ENCODE assay signal across 8 cellular contexts in genomic region chr15:40253179-40253790, GRCh38. TPM values are rescaled to one million over a fixed set of nuclear protein-coding genes. Genes with fewer than 3 reads are reported as not detected.
DNase-seq lines count a peak whose midpoint lies in the region; ATAC-seq, FAIRE-seq and TF ChIP-seq lines count a peak whose summit lies in the region.

No MANE protein-coding gene starts in this region.

- H3K4me1 ChIP-seq in GM12878 (ENCODE audit: control insufficient read depth, insufficient read depth, low read length) (peaks cover 3% of the 10 kb centered on the region; the same call in 1 of the 2 replicates), lower lobe of right lung (peaks cover 22% of the 10 kb centered on the region), thyroid gland (peaks cover 11 to 26% of the 10 kb centered on the region in 2 donors)

- no peaks in the 10 kb centered on the region for H3K36me3 Mint-ChIP-seq in activated CD8-positive, alpha-beta memory T cell treated with anti-CD3 and anti-CD28 coated beads, Interleukin-2, amount 10 ng/mL, durations not matched to agents 7 days and 5 days

- ATAC-seq in activated CD8-positive, alpha-beta memory T cell treated with anti-CD3 and anti-CD28 coated beads, Interleukin-2, amount 10 ng/mL, durations not matched to agents 7 days and 5 days: peak; percentile 38
- peak; percentile 45 for ATAC-seq in GM12878
- ATAC-seq in lower lobe of right lung: peak in 1 of 2 donors; percentile 27

- CTCF ChIA-PET in activated CD8-positive, alpha-beta memory T cell treated with anti-CD3 and anti-CD28 coated beads, Interleukin-2, amount 10 ng/mL, durations not matched to agents 7 days and 5 days (lab: Charles Lee): interaction anchor here (14.0 kb wide), 1 partner anchor 23 kb away, joined by 158 read pairs; no protein-coding TSS in a partner anchor
- CTCF ChIA-PET in GM12878 (lab: Yijun Ruan, JAX): interaction anchor here (2.5 kb wide), 1 partner anchor 20 kb away, joined by 15 read pairs; no protein-coding TSS in a partner anchor

- no peaks in the 10 kb centered on the region for H3K9me3 Mint-ChIP-seq in activated CD8-positive, alpha-beta memory T cell treated with anti-CD3 and anti-CD28 coated beads, Interleukin-2, amount 10 ng/mL, durations not matched to agents 7 days and 5 days (ENCODE audit: low read depth)

- no peak for TF ChIP-seq EP300 in GM12878 (IDR thresholded peaks at IDR 0.05; ENCODE audit: borderline replicate concordance in 1 of 2, control insufficient read depth in 1 of 2, low read depth in 2 of 2, low read length in 2 of 2)

- DNase-seq in activated CD8-positive, alpha-beta memory T cell treated with anti-CD3 and anti-CD28 coated beads, Interleukin-2, amount 10 ng/mL, durations not matched to agents 7 days and 5 days: no peak
- no peak for DNase-seq in activated CD8-positive, alpha-beta memory T cell treated with anti-CD3 and anti-CD28 coated beads, Interleukin-2, amount 50 U/mL, for 48 hours
- no peak for DNase-seq in GM12878 (ENCODE audit: low read depth, low spot score)
- no peak for DNase-seq in lower lobe of right lung
- DNase-seq in thyroid gland: peak in 1 of 2 donors; percentile 30
- DNase-seq in hepatic stellate cell (ENCODE audit: low spot score): no peak
- no peak for DNase-seq in inferior parietal cortex (ENCODE audit: extremely low spot score)
- DNase-seq in mesenteric fat pad (ENCODE audit: low spot score): no peak

- peak overlapping the region; percentile 58; the same call in 1 of the 2 replicates for H3K4me3 ChIP-seq in GM12878
- peak overlapping the region; percentile 65 for H3K4me3 ChIP-seq in lower lobe of right lung
- peak overlapping the region; percentile 43 to 52 (median 46) for H3K4me3 ChIP-seq in thyroid gland (replicated peaks in 1 of 3)

- no peak for TF ChIP-seq POLR2A in GM12878 (IDR thresholded peaks at IDR 0.05; ENCODE audit: low read depth, low read length)
- TF ChIP-seq POLR2A in thyroid gland (IDR thresholded peaks at IDR 0.05): no peak

- H3K27ac ChIP-seq in GM12878 (ENCODE audit: control insufficient read depth, insufficient read depth) (no peak overlapping the region), lower lobe of right lung (peak overlapping the region; percentile 60), thyroid gland (peak overlapping the region in 2 of 3 donors; percentile 64)

- peak overlapping the region; percentile 47; the same call in 1 of the 2 replicates for H2AFZ ChIP-seq in GM12878 (ENCODE audit: control insufficient read depth, low read depth, low read length)

- H4K20me1 ChIP-seq in GM12878 (ENCODE audit: control insufficient read depth, insufficient read depth): no peaks in the 10 kb centered on the region

- H3K27ac Mint-ChIP-seq in activated CD8-positive, alpha-beta memory T cell treated with anti-CD3 and anti-CD28 coated beads, Interleukin-2, amount 10 ng/mL, durations not matched to agents 7 days and 5 days: no peak overlapping the region

- H3K4me1 Mint-ChIP-seq in activated CD8-positive, alpha-beta memory T cell treated with anti-CD3 and anti-CD28 coated beads, Interleukin-2, amount 10 ng/mL, durations not matched to agents 7 days and 5 days: peaks cover 13% of the 10 kb centered on the region

- in situ Hi-C loops in GM12878 (cut with MboI): no loop called here

- BruUV-seq in GM12878 (replicated peaks; lab: Mats Ljungman, UMichigan): no TSS peak

- TF ChIP-seq RAD21 in GM12878 (IDR thresholded peaks at IDR 0.05; ENCODE audit: insufficient read depth, low read depth, low read length): no peak

- SMC1A ChIA-PET in GM12878 (lab: Charles Lee; ENCODE audit: uncharacterized antibody, unreplicated experiment): no interaction called here

- H3K36me3 ChIP-seq in GM12878 (ENCODE audit: control insufficient read depth in 2 of 2, insufficient read depth in 2 of 2, low read length in 1 of 2) (no peaks in the 10 kb centered on the region), lower lobe of right lung (no peaks in the 10 kb centered on the region), thyroid gland (no peaks in the 10 kb centered on the region)

- no peak for FAIRE-seq in GM12878 (lab: Jason Lieb, UNC)

- RAD21 ChIA-PET in GM12878 (lab: Charles Lee; ENCODE audit: unreplicated experiment): no interaction called here

- H3K27me3 Mint-ChIP-seq in activated CD8-positive, alpha-beta memory T cell treated with anti-CD3 and anti-CD28 coated beads, Interleukin-2, amount 10 ng/mL, durations not matched to agents 7 days and 5 days: peaks cover 40% of the 10 kb centered on the region

- H3K27me3 ChIP-seq in GM12878 (replicated peaks in 1 of 2; ENCODE audit: control insufficient read depth in 2 of 2, insufficient read depth in 2 of 2, low read length in 1 of 2): peaks cover 0 to 9% of the 10 kb centered on the region in 2 experiments; a peak in 3 of 4 replicates
- peaks cover 17% of the 10 kb centered on the region for H3K27me3 ChIP-seq in lower lobe of right lung (ENCODE audit: low read depth)
- no peaks in the 10 kb centered on the region for H3K27me3 ChIP-seq in thyroid gland

- no peaks in the 10 kb centered on the region for H3K9me3 ChIP-seq in GM12878 (replicated peaks; ENCODE audit: control insufficient read depth, insufficient read depth, low read length)
- H3K9me3 ChIP-seq in lower lobe of right lung: no peaks in the 10 kb centered on the region
- no peaks in the 10 kb centered on the region for H3K9me3 ChIP-seq in thyroid gland

- intact Hi-C loops in GM12878 (cut with micrococcal nuclease; ENCODE audit: unreplicated experiment) (no loop called here), lower lobe of right lung (cut with DNase I) (no loop called here), thyroid gland (cut with DNase I) (no loop called here)

- peak overlapping the region; percentile 77 for H3K4me2 ChIP-seq in GM12878 (ENCODE audit: control insufficient read depth, insufficient read depth)

- POLR2A ChIA-PET in GM12878 (lab: Charles Lee): no interaction called here

- peak overlapping the region; percentile 66 for H3K4me3 Mint-ChIP-seq in activated CD8-positive, alpha-beta memory T cell treated with anti-CD3 and anti-CD28 coated beads, Interleukin-2, amount 10 ng/mL, durations not matched to agents 7 days and 5 days

- WGBS in GM12878 (ENCODE audit: insufficient coverage, insufficient replicate concordance, low lambda C conversion rate, missing lambda C conversion rate): 48% methylated on average over 26 of the region's 26 CpGs
- 25 to 46% methylated on average over 11 to 22 of the region's 26 CpGs for WGBS in thyroid gland, 2 donors

- H3K9ac ChIP-seq in GM12878 (ENCODE audit: control insufficient read depth, insufficient read depth, low read length): no peak overlapping the region

- TF ChIP-seq CTCF in GM12878 (IDR thresholded peaks at IDR 0.05 in 2 of 3, conservative IDR thresholded peaks at IDR 0.05 in 1 of 3; ENCODE audit: control insufficient read depth in 2 of 3, extremely low read depth in 1 of 3, insufficient read depth in 1 of 3, low read depth in 3 of 3, low read length in 3 of 3) (no peak), lower lobe of right lung (IDR thresholded peaks at IDR 0.05) (no peak), thyroid gland (IDR thresholded peaks at IDR 0.05) (no peak)

- no peaks in the 10 kb centered on the region for H3K79me2 ChIP-seq in GM12878 (ENCODE audit: control insufficient read depth, insufficient read depth, low read length)

RNA-seq across cellular contexts. Expression of gene PAK6, which starts 14.4 kb away (rescaled TPM):
- 1 to 10 TPM; 1.0 to 1.7 TPM for total RNA-seq in activated CD8-positive, alpha-beta memory T cell treated with anti-CD3 and anti-CD28 coated beads, Interleukin-2, amount 10 ng/mL, durations not matched to agents 7 days and 5 days
- 2.2 and 2.5 TPM in 2 replicates for total RNA-seq in GM12878 (2013; cell fraction: nucleolus; rRNA removed)
- total RNA-seq in GM12878 (2014; rRNA removed) (0.40 and 1.2 TPM in 2 replicates), GM12878 (2014; rRNA removed; fragmentation: Illumina TruSeq; extraction: Trizol) (0.14 and 0.36 TPM in 2 replicates), GM12878 (2021) (0.59 and 0.77 TPM in 2 replicates), lower lobe of right lung (5.6 TPM), thyroid gland (10 to 100 TPM; 33.9 to 63.4 (median 43.9) TPM), mesenteric fat pad (0.26 TPM)
- 0.14 TPM for polyA plus RNA-seq in GM12878 (2011; ENCODE audit: low read depth)
- polyA plus RNA-seq in GM12878 (2011; rRNA removed) (0.03 and 0.07 TPM in 2 replicates), GM12878 (2014; fragmentation: Illumina TruSeq; extraction: Trizol) (0.16 and 0.25 TPM in 2 replicates), GM12878 (2014; fragmentation: Nextera tagmentation; extraction: Ambion mirVana) (under 1 TPM in 1 of 2 experiments, not detected in 1; 0.07 TPM), GM12878 (2014; rRNA removed) (0.92 and 1.3 TPM in 2 replicates), GM12878 (2016; fragmentation: Nextera tagmentation; extraction: Ambion mirVana) (under 1 TPM in 1 of 2 experiments, not detected in 1; 0.27 TPM)
- polyA plus RNA-seq in GM12878 (2011; cell fraction: cytosol; rRNA removed): 0.28 and 0.38 TPM in 2 replicates
- 0.15 and 0.51 TPM in 2 replicates for polyA plus RNA-seq in GM12878 (2011; cell fraction: nucleus; rRNA removed)
- polyA plus RNA-seq in GM12878 (2012): 0.27 and 0.30 TPM in 2 replicates
- polyA minus RNA-seq in GM12878 (2011; rRNA and poly(A)+ RNA removed): 0.26 and 0.37 TPM in 2 replicates
- not detected in 2 replicates for polyA minus RNA-seq in GM12878 (2011; cell fraction: cytosol; rRNA and poly(A)+ RNA removed)
- polyA minus RNA-seq in GM12878 (2011; cell fraction: nucleus; rRNA and poly(A)+ RNA removed): 0.73 and 1.3 TPM in 2 replicates

RNA-seq across cellular contexts. Expression of gene ANKRD63, which starts 29.6 kb away (rescaled TPM):
- total RNA-seq in activated CD8-positive, alpha-beta memory T cell treated with anti-CD3 and anti-CD28 coated beads, Interleukin-2, amount 10 ng/mL, durations not matched to agents 7 days and 5 days: not detected
- not detected in 2 replicates for total RNA-seq in GM12878 (2013; cell fraction: nucleolus; rRNA removed)
- total RNA-seq in GM12878 (2014; rRNA removed): not detected in 2 replicates
- not detected in 2 replicates for total RNA-seq in GM12878 (2014; rRNA removed; fragmentation: Illumina TruSeq; extraction: Trizol)
- total RNA-seq in GM12878 (2021): not detected in 2 replicates
- polyA plus RNA-seq in GM12878 (2011; ENCODE audit: low read depth): not detected
- not detected in 2 replicates for polyA plus RNA-seq in GM12878 (2011; rRNA removed)
- polyA plus RNA-seq in GM12878 (2011; cell fraction: cytosol; rRNA removed): not detected in 2 replicates
- polyA plus RNA-seq in GM12878 (2011; cell fraction: nucleus; rRNA removed): not detected in 2 replicates
- polyA plus RNA-seq in GM12878 (2012): not detected in 2 replicates
- not detected in 2 replicates for polyA plus RNA-seq in GM12878 (2014; fragmentation: Illumina TruSeq; extraction: Trizol)
- polyA plus RNA-seq in GM12878 (2014; fragmentation: Nextera tagmentation; extraction: Ambion mirVana): not detected
- polyA plus RNA-seq in GM12878 (2014; rRNA removed): not detected in 2 replicates
- not detected for polyA plus RNA-seq in GM12878 (2016; fragmentation: Nextera tagmentation; extraction: Ambion mirVana)
- polyA minus RNA-seq in GM12878 (2011; rRNA and poly(A)+ RNA removed): not detected in 2 replicates
- polyA minus RNA-seq in GM12878 (2011; cell fraction: cytosol; rRNA and poly(A)+ RNA removed): not detected in 2 replicates
- polyA minus RNA-seq in GM12878 (2011; cell fraction: nucleus; rRNA and poly(A)+ RNA removed): not detected in 2 replicates
- total RNA-seq in lower lobe of right lung: not detected
- 1 to 10 TPM in 1 of 4 donors, not detected in 3; 2.1 TPM for total RNA-seq in thyroid gland
- total RNA-seq in mesenteric fat pad: not detected

RNA-seq across cellular contexts. Expression of gene PLCB2, which starts 54.5 kb away (rescaled TPM):
- 100 to 1,000 TPM; 104 to 120 TPM for total RNA-seq in activated CD8-positive, alpha-beta memory T cell treated with anti-CD3 and anti-CD28 coated beads, Interleukin-2, amount 10 ng/mL, durations not matched to agents 7 days and 5 days
- 14.1 and 15.6 TPM in 2 replicates for total RNA-seq in GM12878 (2013; cell fraction: nucleolus; rRNA removed)
- total RNA-seq in GM12878 (2014; rRNA removed) (18.5 and 25.2 TPM in 2 replicates), GM12878 (2014; rRNA removed; fragmentation: Illumina TruSeq; extraction: Trizol) (13.2 and 13.9 TPM in 2 replicates), GM12878 (2021) (33.8 and 39.4 TPM in 2 replicates), lower lobe of right lung (105 TPM), thyroid gland (1 to 10 TPM; 1.7 to 7.2 (median 4.1) TPM), mesenteric fat pad (31.9 TPM)
- 8.1 TPM for polyA plus RNA-seq in GM12878 (2011; ENCODE audit: low read depth)
- polyA plus RNA-seq in GM12878 (2011; rRNA removed) (0.88 and 1.2 TPM in 2 replicates), GM12878 (2014; fragmentation: Illumina TruSeq; extraction: Trizol) (17.4 and 24.7 TPM in 2 replicates), GM12878 (2014; fragmentation: Nextera tagmentation; extraction: Ambion mirVana) (1 to 10 TPM; 1.3 to 2.4 TPM), GM12878 (2014; rRNA removed) (32.6 and 34.4 TPM in 2 replicates), GM12878 (2016; fragmentation: Nextera tagmentation; extraction: Ambion mirVana) (1 to 10 TPM; 6.9 to 7.4 TPM)
- 1.5 and 2.6 TPM in 2 replicates for polyA plus RNA-seq in GM12878 (2011; cell fraction: cytosol; rRNA removed)
- polyA plus RNA-seq in GM12878 (2011; cell fraction: nucleus; rRNA removed): 10.9 and 16.6 TPM in 2 replicates
- 17.2 and 21.1 TPM in 2 replicates for polyA plus RNA-seq in GM12878 (2012)
- 0.95 and 2.7 TPM in 2 replicates for polyA minus RNA-seq in GM12878 (2011; rRNA and poly(A)+ RNA removed)
- 0.67 and 3.2 TPM in 2 replicates for polyA minus RNA-seq in GM12878 (2011; cell fraction: cytosol; rRNA and poly(A)+ RNA removed)
- 2.4 and 3.3 TPM in 2 replicates for polyA minus RNA-seq in GM12878 (2011; cell fraction: nucleus; rRNA and poly(A)+ RNA removed)
